9 cellular contexts compared by ENCODE assay signal in genomic region chr6:127606131-127606562, GRCh38. TPM values are rescaled to one million over a fixed set of nuclear protein-coding genes. Genes with fewer than 3 reads are reported as not detected.
DNase-seq lines count a peak whose midpoint lies in the region; TF ChIP-seq lines count a peak whose summit lies in the region.
"Had no signal": no experiment of that assay in that cellular context is flagged by ENCODE, and none has a peak within 500 bp of the region (broad histone marks: within the 10 kb centered on the region; RNA-seq: fewer than 3 reads in every experiment).

No MANE protein-coding gene starts in this region.

- no peaks in the 10 kb centered on the region for H3K36me3 ChIP-seq in MG63
- no peaks in the 10 kb centered on the region for H3K36me3 ChIP-seq in kidney epithelial cell (ENCODE audit: control insufficient read depth, insufficient read depth, low read length)
- no peaks in the 10 kb centered on the region for H3K36me3 ChIP-seq in effector memory CD4-positive, alpha-beta T cell (ENCODE audit: control insufficient read depth, insufficient read depth, low read length)

- H3K4me1 ChIP-seq in effector memory CD4-positive, alpha-beta T cell (ENCODE audit: control insufficient read depth, insufficient read depth, low read length, poor library complexity, severe bottlenecking), result no peaks in the 10 kb centered on the region

- peak; percentile 36 for DNase-seq in DMS153 treated with DMSO at 0.1 percent for 48 hours (lab: John Stamatoyannopoulos, UW; ENCODE audit: unreplicated experiment)
- peak; percentile 3 for DNase-seq in MG63
- DNase-seq in SKM-1 treated with dmso at 0.1 percent for 144 hours (lab: John Stamatoyannopoulos, UW; ENCODE audit: unreplicated experiment), result peak; percentile 24
- peak; percentile 54 for DNase-seq in kidney epithelial cell (ENCODE audit: low read depth)
- no peak for DNase-seq in stimulated activated CD4-positive, alpha-beta T cell treated with anti-CD3 and anti-CD28 coated beads, Interleukin-4, amount 100 ng/mL, for 24 hours
- DNase-seq in occipital lobe (lab: John Stamatoyannopoulos, UW), result no peak
- DNase-seq in effector memory CD4-positive, alpha-beta T cell, result no peak
- no peak for DNase-seq in Ammon's horn (ENCODE audit: low spot score)

- no peaks in the 10 kb centered on the region for H3K9me3 ChIP-seq in MG63
- no peaks in the 10 kb centered on the region for H3K9me3 ChIP-seq in effector memory CD4-positive, alpha-beta T cell (ENCODE audit: control insufficient read depth, low read length)

- peak; percentile 40 for TF ChIP-seq CTCF in kidney epithelial cell (IDR thresholded peaks at IDR 0.05; ENCODE audit: insufficient read depth, low read length, poor library complexity, severe bottlenecking)

- H3K27me3 ChIP-seq in MG63 (no peaks in the 10 kb centered on the region), kidney epithelial cell (ENCODE audit: control insufficient read depth, insufficient read depth, low read length) (no peaks in the 10 kb centered on the region)
- no peaks in the 10 kb centered on the region for H3K27me3 ChIP-seq in effector memory CD4-positive, alpha-beta T cell (replicated peaks; ENCODE audit: control insufficient read depth, insufficient read depth, low read length, poor library complexity, severe bottlenecking)

- no peak overlapping the region for H3K27ac ChIP-seq in effector memory CD4-positive, alpha-beta T cell (ENCODE audit: insufficient read depth, low read length, poor library complexity, severe bottlenecking)
- H3K27ac ChIP-seq: epithelial cell of prostate had no signal

- no peak overlapping the region for H3K4me3 ChIP-seq in MG63
- no peak overlapping the region for H3K4me3 ChIP-seq in kidney epithelial cell (ENCODE audit: low read depth, low read length)
- H3K4me3 ChIP-seq in effector memory CD4-positive, alpha-beta T cell (ENCODE audit: insufficient read depth, low read depth, low read length, poor library complexity, severe bottlenecking), result no peak overlapping the region

RNA-seq across cellular contexts. Expression of gene C6orf58, which starts 29.2 kb away (rescaled TPM):
- not detected in 2 replicates for total RNA-seq in MG63 (2014; rRNA removed; shearing (Covaris generic); ENCODE audit: low replicate concordance)
- total RNA-seq in kidney epithelial cell (not detected in 2 replicates), occipital lobe (1.4 TPM)

Comparison
In these comparisons a context has a peak if more than half of its experiments do, and no peak if none do; other contexts are left out.
1. DNase-seq: peak in DMS153 treated with DMSO at 0.1 percent for 48 hours (single experiment), MG63 (single experiment), SKM-1 treated with dmso at 0.1 percent for 144 hours (single experiment) and kidney epithelial cell (single experiment); none in stimulated activated CD4-positive, alpha-beta T cell treated with anti-CD3 and anti-CD28 coated beads, Interleukin-4, amount 100 ng/mL, for 24 hours (single experiment), occipital lobe (single experiment), effector memory CD4-positive, alpha-beta T cell (0 of 3) and Ammon's horn (single experiment).